ENCODE assay signal across 12 cellular contexts in the genomic region with DNA sequence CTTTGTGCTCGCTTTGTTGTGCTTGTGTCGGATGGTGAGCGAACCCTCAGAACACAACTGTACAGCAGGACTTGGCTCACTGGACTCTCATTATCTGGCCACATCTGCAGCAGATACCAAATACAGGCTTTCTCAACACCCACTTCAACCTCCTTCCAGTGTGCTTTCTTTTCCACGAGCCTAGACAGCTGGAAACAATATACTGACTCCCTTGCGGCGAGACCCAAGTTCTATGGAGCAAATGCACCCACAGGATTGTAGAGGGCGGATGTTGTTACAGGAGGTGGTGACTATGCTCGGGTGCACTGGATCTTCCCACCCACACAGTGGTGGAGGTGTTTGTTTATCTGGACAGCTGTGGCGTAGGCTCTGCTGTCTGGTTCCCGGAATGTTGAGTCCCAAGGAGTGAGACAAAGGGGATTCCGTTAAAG.
DNase-seq lines count a peak whose midpoint lies in the region; ATAC-seq and TF ChIP-seq lines count a peak whose summit lies in the region.
"Had no signal": no experiment of that assay in that cellular context is flagged by ENCODE, and none has a peak within 500 bp of the region (broad histone marks: within the 10 kb centered on the region; RNA-seq: fewer than 3 reads in every experiment).

No MANE protein-coding gene starts in this region.

- H3K27me3 ChIP-seq in kidney epithelial cell (ENCODE audit: control insufficient read depth, insufficient read depth, low read length), result no peaks in the 10 kb centered on the region

- H3K27me3 Mint-ChIP-seq in HFFc6 (ENCODE audit: insufficient read depth) (peaks cover 2% of the 10 kb centered on the region), endothelial cell (ENCODE audit: unreplicated experiment) (peaks cover 5% of the 10 kb centered on the region)

- ATAC-seq in HG03442 (IDR thresholded peaks at IDR 0.05; ENCODE audit: unreplicated experiment), result no peak
- ATAC-seq: naive thymus-derived CD8-positive, alpha-beta T cell had no signal

- H3K27ac Mint-ChIP-seq in HFFc6 (peak overlapping the region; percentile 77), endothelial cell (ENCODE audit: unreplicated experiment) (peak overlapping the region; percentile 1)
- H3K27ac Mint-ChIP-seq: naive thymus-derived CD8-positive, alpha-beta T cell had no signal

- H3K4me3 ChIP-seq in kidney epithelial cell (ENCODE audit: low read depth, low read length), result no peak overlapping the region

- no peaks in the 10 kb centered on the region for H3K9me3 Mint-ChIP-seq in HFFc6
- H3K9me3 Mint-ChIP-seq in endothelial cell (ENCODE audit: unreplicated experiment), result no peaks in the 10 kb centered on the region
- H3K9me3 Mint-ChIP-seq: naive thymus-derived CD8-positive, alpha-beta T cell had no signal

- peak overlapping the region; percentile 81 for H3K4me3 Mint-ChIP-seq in HFFc6
- no peak overlapping the region for H3K4me3 Mint-ChIP-seq in endothelial cell (ENCODE audit: unreplicated experiment)
- H3K4me3 Mint-ChIP-seq: naive thymus-derived CD8-positive, alpha-beta T cell had no signal

- DNase-seq in HFFc6 (peak; percentile 91), endothelial cell (ENCODE audit: low spot score) (no peak), kidney epithelial cell (ENCODE audit: low read depth) (peak; percentile 95), stromal cell of bone marrow (ENCODE audit: low read depth) (peak; percentile 45), NCI-H187 (lab: John Stamatoyannopoulos, UW) (no peak), AML-193 (lab: John Stamatoyannopoulos, UW) (no peak)
- DNase-seq in activated CD8-positive, alpha-beta memory T cell treated with anti-CD3 and anti-CD28 coated beads, Interleukin-2, amount 50 U/mL, for 48 hours, result no peak
- DNase-seq: caudate nucleus; head of caudate nucleus; naive thymus-derived CD8-positive, alpha-beta T cell; stimulated activated CD4-positive, alpha-beta T cell treated with anti-CD3 and anti-CD28 coated beads, Interleukin-2, amount 100 ng/mL, for 48 hours had no signal

- TF ChIP-seq CTCF in HFFc6 (IDR thresholded peaks at IDR 0.05) (no peak), endothelial cell (IDR thresholded peaks at IDR 0.05; ENCODE audit: unreplicated experiment) (no peak), kidney epithelial cell (IDR thresholded peaks at IDR 0.05; ENCODE audit: insufficient read depth, low read length, poor library complexity, severe bottlenecking) (no peak)

- no peaks in the 10 kb centered on the region for H3K36me3 ChIP-seq in kidney epithelial cell (ENCODE audit: control insufficient read depth, insufficient read depth, low read length)

- no peaks in the 10 kb centered on the region for H3K36me3 Mint-ChIP-seq in HFFc6 (ENCODE audit: low read depth)
- no peaks in the 10 kb centered on the region for H3K36me3 Mint-ChIP-seq in endothelial cell (ENCODE audit: low read depth, unreplicated experiment)
- H3K36me3 Mint-ChIP-seq: naive thymus-derived CD8-positive, alpha-beta T cell had no signal

- H3K4me1 Mint-ChIP-seq in HFFc6 (ENCODE audit: low read depth) (peaks cover 58% of the 10 kb centered on the region), endothelial cell (ENCODE audit: unreplicated experiment) (peaks cover 5% of the 10 kb centered on the region)
- H3K4me1 Mint-ChIP-seq: naive thymus-derived CD8-positive, alpha-beta T cell had no signal

Comparison
In these comparisons a context has a peak if more than half of its experiments do, and no peak if none do; other contexts are left out.
1. DNase-seq: peak in HFFc6 (single experiment), kidney epithelial cell (single experiment) and stromal cell of bone marrow (single experiment); none in endothelial cell (single experiment), NCI-H187 (0 of 2), activated CD8-positive, alpha-beta memory T cell treated with anti-CD3 and anti-CD28 coated beads, Interleukin-2, amount 50 U/mL, for 48 hours (single experiment) and AML-193 (0 of 2).